ENCODE assay signal across 8 cellular contexts in genomic region chr1:1775364-1776226, GRCh38. TPM values are rescaled to one million over a fixed set of nuclear protein-coding genes. Genes with fewer than 3 reads are reported as not detected.
DNase-seq lines count a peak whose midpoint lies in the region; ATAC-seq and TF ChIP-seq lines count a peak whose summit lies in the region.

No MANE protein-coding gene starts in this region.

- in situ Hi-C loops in KBM-7 (cut with MboI; ENCODE audit: low pct_unique_long_range_greater_than_20kb, low sequenced_read_pairs): no loop called here

- DNase-seq in DMS 273 (lab: John Stamatoyannopoulos, UW; ENCODE audit: unreplicated experiment): peak; percentile 41
- peak; percentile 85 for DNase-seq in KBM-7
- DNase-seq in activated CD8-positive, alpha-beta T cell treated with anti-CD3 and anti-CD28 coated beads, Interleukin-2, amount 10 ng/mL, durations not matched to agents 7 days and 5 days: no peak
- DNase-seq in natural killer cell: no peak
- DNase-seq in mucosa of gallbladder (ENCODE audit: low spot score): no peak
- DNase-seq in SJCRH30: no peak
- no peak for DNase-seq in NK-92 treated with Interleukin-12 subunit alpha and Interleukin-12 subunit beta, amount 100 ng/mL, for 24 hours (lab: John Stamatoyannopoulos, UW)

- intact Hi-C loops in natural killer cell (cut with micrococcal nuclease): no loop called here

- H3K36me3 Mint-ChIP-seq in activated CD8-positive, alpha-beta T cell treated with anti-CD3 and anti-CD28 coated beads, Interleukin-2, amount 10 ng/mL, durations not matched to agents 7 days and 5 days (ENCODE audit: low read depth): peaks cover 38% of the 10 kb centered on the region
- H3K36me3 Mint-ChIP-seq in natural killer cell: peaks cover 6% of the 10 kb centered on the region

- peaks cover 45% of the 10 kb centered on the region for H3K4me1 Mint-ChIP-seq in activated CD8-positive, alpha-beta T cell treated with anti-CD3 and anti-CD28 coated beads, Interleukin-2, amount 10 ng/mL, durations not matched to agents 7 days and 5 days (ENCODE audit: low read depth)
- peaks cover 44 to 46% of the 10 kb centered on the region in 2 donors for H3K4me1 Mint-ChIP-seq in natural killer cell

- H3K27me3 Mint-ChIP-seq in activated CD8-positive, alpha-beta T cell treated with anti-CD3 and anti-CD28 coated beads, Interleukin-2, amount 10 ng/mL, durations not matched to agents 7 days and 5 days (ENCODE audit: low read depth): no peaks in the 10 kb centered on the region
- H3K27me3 Mint-ChIP-seq in natural killer cell (ENCODE audit: low read depth in 2 of 2): no peaks in the 10 kb centered on the region

- peak overlapping the region; percentile 17 for H3K4me3 Mint-ChIP-seq in activated CD8-positive, alpha-beta T cell treated with anti-CD3 and anti-CD28 coated beads, Interleukin-2, amount 10 ng/mL, durations not matched to agents 7 days and 5 days
- H3K4me3 Mint-ChIP-seq in natural killer cell: peak overlapping the region; percentile 32

- H3K4me3 ChIP-seq in SJCRH30: no peak overlapping the region

- TF ChIP-seq CTCF in natural killer cell (IDR thresholded peaks at IDR 0.05): no peak

- no peaks in the 10 kb centered on the region for H3K27me3 ChIP-seq in SJCRH30

- H3K4me1 ChIP-seq in SJCRH30: peaks cover 9% of the 10 kb centered on the region

- H3K9me3 ChIP-seq in SJCRH30 (replicated peaks): peaks cover 6% of the 10 kb centered on the region

- POLR2A ChIA-PET in activated CD8-positive, alpha-beta T cell treated with anti-CD3 and anti-CD28 coated beads, Interleukin-2, amount 10 ng/mL, durations not matched to agents 7 days and 5 days (lab: Charles Lee): no interaction called here

- H3K9me3 Mint-ChIP-seq in activated CD8-positive, alpha-beta T cell treated with anti-CD3 and anti-CD28 coated beads, Interleukin-2, amount 10 ng/mL, durations not matched to agents 7 days and 5 days (ENCODE audit: insufficient read depth): peaks cover 5% of the 10 kb centered on the region
- H3K9me3 Mint-ChIP-seq in natural killer cell: no peaks in the 10 kb centered on the region

- peaks cover 25% of the 10 kb centered on the region for H3K36me3 ChIP-seq in SJCRH30

- ATAC-seq in activated CD8-positive, alpha-beta T cell treated with anti-CD3 and anti-CD28 coated beads, Interleukin-2, amount 10 ng/mL, durations not matched to agents 7 days and 5 days: no peak
- ATAC-seq in natural killer cell (no peak), GM21737 (IDR thresholded peaks at IDR 0.05; ENCODE audit: unreplicated experiment) (no peak)

- H3K27ac Mint-ChIP-seq in activated CD8-positive, alpha-beta T cell treated with anti-CD3 and anti-CD28 coated beads, Interleukin-2, amount 10 ng/mL, durations not matched to agents 7 days and 5 days: peak overlapping the region; percentile 31
- H3K27ac Mint-ChIP-seq in natural killer cell: peak overlapping the region; percentile 77 to 82

- CTCF ChIA-PET in activated CD8-positive, alpha-beta T cell treated with anti-CD3 and anti-CD28 coated beads, Interleukin-2, amount 10 ng/mL, durations not matched to agents 7 days and 5 days (lab: Charles Lee): interaction anchor here (0.9 to 2.0 kb wide), 3 partner anchors 14 to 270 kb away, joined by 3 to 9 read pairs (median 3); no protein-coding TSS in a partner anchor

- H3K27ac ChIP-seq in SJCRH30: no peak overlapping the region

RNA-seq across cellular contexts. Expression of gene NADK, which starts 2.7 kb away (rescaled TPM):
- total RNA-seq in activated CD8-positive, alpha-beta T cell treated with anti-CD3 and anti-CD28 coated beads, Interleukin-2, amount 10 ng/mL, durations not matched to agents 7 days and 5 days: 10 to 100 TPM; 82.0 to 82.9 TPM
- 100 to 1,000 TPM in 2 of 3 donors, 10 to 100 TPM in 1; 97.7 to 117 (median 112) TPM for total RNA-seq in natural killer cell
- 98.4 TPM for total RNA-seq in mucosa of gallbladder
- 65.2 and 74.6 TPM in 2 replicates for total RNA-seq in SJCRH30 (2014; rRNA removed; shearing (Covaris generic))

RNA-seq across cellular contexts. Expression of gene CDK11A, which starts 51.4 kb away (rescaled TPM):
- total RNA-seq in activated CD8-positive, alpha-beta T cell treated with anti-CD3 and anti-CD28 coated beads, Interleukin-2, amount 10 ng/mL, durations not matched to agents 7 days and 5 days: 10 to 100 TPM; 83.6 to 85.8 TPM
- total RNA-seq in natural killer cell (100 to 1,000 TPM; 191 to 242 (median 216) TPM), mucosa of gallbladder (31.5 TPM)
- total RNA-seq in SJCRH30 (2014; rRNA removed; shearing (Covaris generic)): 20.1 and 29.4 TPM in 2 replicates

Comparison
In these comparisons a context has a peak if more than half of its experiments do, and no peak if none do; other contexts are left out.
1. DNase-seq: peak in DMS 273 (single experiment) and KBM-7 (single experiment); none in activated CD8-positive, alpha-beta T cell treated with anti-CD3 and anti-CD28 coated beads, Interleukin-2, amount 10 ng/mL, durations not matched to agents 7 days and 5 days (single experiment), natural killer cell (single experiment), mucosa of gallbladder (single experiment), SJCRH30 (0 of 2) and NK-92 treated with Interleukin-12 subunit alpha and Interleukin-12 subunit beta, amount 100 ng/mL, for 24 hours (single experiment).